ENCODE assay signal across 22 cellular contexts in the genomic region with DNA sequence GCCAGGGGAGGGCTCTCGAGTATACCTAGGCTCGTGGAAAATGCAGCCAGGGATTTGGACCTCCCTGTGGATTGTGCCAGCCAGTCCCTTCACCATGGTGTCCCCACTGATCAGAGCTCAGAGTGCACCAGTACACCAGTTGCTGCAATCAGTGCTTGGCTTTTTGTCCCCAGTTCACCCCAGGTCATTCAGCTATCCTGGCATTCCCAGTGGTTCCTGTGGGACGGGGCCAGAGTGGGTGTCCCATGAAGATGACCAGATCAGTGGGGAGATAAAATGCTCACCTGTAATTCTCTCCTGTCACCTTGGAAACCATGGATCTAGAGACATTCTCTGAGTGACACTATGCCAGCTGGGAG. TPM values are rescaled to one million over a fixed set of nuclear protein-coding genes. Genes with fewer than 3 reads are reported as not detected.
DNase-seq lines count a peak whose midpoint lies in the region; ATAC-seq lines count a peak whose summit lies in the region.
"Had no signal": no experiment of that assay in that cellular context is flagged by ENCODE, and none has a peak within 500 bp of the region (broad histone marks: within the 10 kb centered on the region; RNA-seq: fewer than 3 reads in every experiment).

No MANE protein-coding gene starts in this region.

- peak; percentile 16 for ATAC-seq in GM18867 (IDR thresholded peaks at IDR 0.05; ENCODE audit: unreplicated experiment)
- peak; percentile 11 for ATAC-seq in GM19372 (IDR thresholded peaks at IDR 0.05; ENCODE audit: low read depth, unreplicated experiment)
- ATAC-seq in HG03025 (IDR thresholded peaks at IDR 0.05; ENCODE audit: low FRiP score, unreplicated experiment) = peak; percentile 7
- ATAC-seq in left lobe of liver = peak; percentile 92
- ATAC-seq in HG03045 (IDR thresholded peaks at IDR 0.05; ENCODE audit: unreplicated experiment) = no peak
- ATAC-seq: SK-N-SH treated with all-trans-retinoic acid at 6 μM for 48 hours had no signal

- DNase-seq in left lobe of liver (ENCODE audit: low spot score) (peak; percentile 85), NCI-H82 treated with DMSO at 0.1 percent for 48 hours (lab: John Stamatoyannopoulos, UW; ENCODE audit: unreplicated experiment) (no peak), NCI-H2107 treated with DMSO at 0.1 percent for 48 hours (lab: John Stamatoyannopoulos, UW; ENCODE audit: unreplicated experiment) (no peak)
- DNase-seq: CD4-positive, CD25-positive, alpha-beta regulatory T cell; COR-L47; DMS79; H7; HFFc6; KG1; NCI-H1092 treated with DMSO at 0.1 percent for 48 hours; NCI-H1436 treated with DMSO at 0.1 percent for 48 hours; NCI-H2029; NCI-H345; NCI-H524; NCI-H774; Peyer's patch had no signal

RNA-seq across cellular contexts. Expression of a gene that starts 23.8 kb away (rescaled TPM):
- not detected for total RNA-seq in left lobe of liver
- total RNA-seq: A673; CD4-positive, CD25-positive, alpha-beta regulatory T cell; H7; HFFc6; Peyer's patch had no signal

RNA-seq across cellular contexts. Expression of a gene that starts 54.3 kb away (rescaled TPM):
- total RNA-seq in left lobe of liver = 51.5 TPM
